ENCODE assay signal across 16 cellular contexts in genomic region chr6:43120101-43120730, GRCh38. TPM values are rescaled to one million over a fixed set of nuclear protein-coding genes. Genes with fewer than 3 reads are reported as not detected.
A peak's percentile ranks its signal among the peaks of the same experiment; 100 is the strongest.
DNase-seq lines count a peak whose midpoint lies in the region; ATAC-seq, FAIRE-seq and TF ChIP-seq lines count a peak whose summit lies in the region.
"Had no signal": no experiment of that assay in that cellular context is flagged by ENCODE, and none has a peak within 500 bp of the region (broad histone marks: within the 10 kb centered on the region; RNA-seq: fewer than 3 reads in every experiment).

No MANE protein-coding gene starts in this region.

- H3K27ac ChIP-seq in ascending aorta = peak overlapping the region; percentile 70 to 71
- no peak overlapping the region for H3K27ac ChIP-seq in kidney (ENCODE audit: low read depth in 2 of 2, low read length in 2 of 2)
- no peak overlapping the region for H3K27ac ChIP-seq in spleen

- peaks cover 2 to 18% of the 10 kb centered on the region in 2 donors for H3K4me1 ChIP-seq in ascending aorta
- peaks cover 0 to 14% of the 10 kb centered on the region in 2 donors for H3K4me1 ChIP-seq in kidney (ENCODE audit: control insufficient read depth in 1 of 2, insufficient read depth in 1 of 2, low read depth in 1 of 2, low read length in 2 of 2)
- peaks cover 0 to 23% (median 5%) of the 10 kb centered on the region in 6 donors for H3K4me1 ChIP-seq in spleen

- peaks cover 0 to 4% (median 3%) of the 10 kb centered on the region in 3 donors for H3K27me3 Mint-ChIP-seq in CD14-positive monocyte (ENCODE audit: low read depth in 3 of 3)
- H3K27me3 Mint-ChIP-seq: activated naive CD8-positive, alpha-beta T cell; progenitor cell of endocrine pancreas had no signal

- no peaks in the 10 kb centered on the region for H3K36me3 Mint-ChIP-seq in CD14-positive monocyte
- H3K36me3 Mint-ChIP-seq: activated naive CD8-positive, alpha-beta T cell had no signal

- intact Hi-C loops in ascending aorta (cut with DNase I) = loop anchor here (2.0 to 5.0 kb wide), 2 partner anchors 67 to 108 kb away; partner anchors contain the start of genes CUL7, KLHDC3 and MEA1
- intact Hi-C loops in kidney (cut with DNase I) = no loop called here
- intact Hi-C loops in spleen (cut with DNase I; ENCODE audit: low total_unique reads) = no loop called here
- intact Hi-C loops in CD14-positive monocyte (cut with micrococcal nuclease) = no loop called here

- TF ChIP-seq POLR2A in spleen (IDR thresholded peaks at IDR 0.05) = no peak

- ATAC-seq in GM19467 (IDR thresholded peaks at IDR 0.05; ENCODE audit: unreplicated experiment) = no peak

- TF ChIP-seq CTCF in ascending aorta (IDR thresholded peaks at IDR 0.05) (no peak), kidney (IDR thresholded peaks at IDR 0.05; ENCODE audit: borderline replicate concordance, extremely low read depth, insufficient read depth) (no peak), spleen (IDR thresholded peaks at IDR 0.05 in 8 of 11, conservative IDR thresholded peaks at IDR 0.05 in 3 of 11) (no peak), CD14-positive monocyte (IDR thresholded peaks at IDR 0.05) (no peak)

- peaks cover 22% of the 10 kb centered on the region for H3K4me1 Mint-ChIP-seq in CD14-positive monocyte

- FAIRE-seq in kidney (lab: Jason Lieb, UNC) = no peak
- FAIRE-seq: bronchial epithelial cell, GM12892, urothelium cell line had no signal

- H3K9me3 ChIP-seq in ascending aorta (no peaks in the 10 kb centered on the region), kidney (ENCODE audit: control insufficient read depth in 1 of 2, low read length in 2 of 2) (no peaks in the 10 kb centered on the region), spleen (no peaks in the 10 kb centered on the region)

- no peaks in the 10 kb centered on the region for H3K36me3 ChIP-seq in H7 (replicated peaks; ENCODE audit: control insufficient read depth, insufficient read depth, low read length)
- H3K36me3 ChIP-seq in ascending aorta = no peaks in the 10 kb centered on the region
- H3K36me3 ChIP-seq in kidney (ENCODE audit: control insufficient read depth in 1 of 2, insufficient read depth in 2 of 2, low read length in 2 of 2) = no peaks in the 10 kb centered on the region
- no peaks in the 10 kb centered on the region for H3K36me3 ChIP-seq in spleen

- H3K4me3 ChIP-seq in H7 (ENCODE audit: insufficient read depth, low read depth, low read length) (no peak overlapping the region), ascending aorta (no peak overlapping the region), kidney (ENCODE audit: low read length in 2 of 2) (no peak overlapping the region), spleen (no peak overlapping the region)

- H3K27me3 ChIP-seq in H7 (ENCODE audit: control insufficient read depth, insufficient read depth, low read length) (no peaks in the 10 kb centered on the region), ascending aorta (no peaks in the 10 kb centered on the region), spleen (replicated peaks in 1 of 7) (no peaks in the 10 kb centered on the region)

- no peak overlapping the region for H3K9ac ChIP-seq in kidney (ENCODE audit: low read length in 2 of 2)

- H3K4me3 Mint-ChIP-seq in CD14-positive monocyte = no peak overlapping the region
- H3K4me3 Mint-ChIP-seq: activated naive CD8-positive, alpha-beta T cell had no signal

- 88 to 95% (median 91%) methylated on average over 9 of the region's 9 CpGs for WGBS in spleen, 5 donors

- H3K9me3 Mint-ChIP-seq in CD14-positive monocyte = no peaks in the 10 kb centered on the region

- peak; percentile 20 for DNase-seq in H7
- DNase-seq in ascending aorta (ENCODE audit: low spot score in 2 of 2) = no peak
- peak; percentile 27 for DNase-seq in kidney
- DNase-seq in spleen = peak; percentile 32
- no peak for DNase-seq in CD14-positive monocyte (ENCODE audit: low spot score)
- no peak for DNase-seq in epidermal melanocyte (ENCODE audit: insufficient read length, low spot score)
- no peak for DNase-seq in central memory CD4-positive, alpha-beta T cell
- DNase-seq: activated T-cell treated with anti-CD3 and anti-CD28 coated beads, Interleukin-2, amount 50 U/mL, for 1 hour; hippocampal formation; stimulated activated naive CD4-positive, alpha-beta T cell had no signal

- no peak overlapping the region for H3K27ac Mint-ChIP-seq in CD14-positive monocyte
- H3K27ac Mint-ChIP-seq: activated naive CD8-positive, alpha-beta T cell had no signal

RNA-seq across cellular contexts. Expression of gene PTK7, which starts 44.1 kb away (rescaled TPM):
- total RNA-seq in H7 (2014; rRNA removed; shearing (Covaris generic)) = 143 and 163 TPM in 2 replicates
- total RNA-seq in ascending aorta (34.9 TPM), kidney (55.2 TPM), spleen (10 to 100 TPM; 20.4 to 66.4 (median 35.1) TPM)
- polyA plus RNA-seq in kidney (ENCODE audit: insufficient read depth, low read depth, low replicate concordance) (26.0 TPM), spleen (10 to 100 TPM in 1 of 3 donors, 1 to 10 TPM in 2; 6.0 to 13.0 (median 8.7) TPM), CD14-positive monocyte (not detected)

RNA-seq across cellular contexts. Expression of gene SRF, which starts 50.9 kb away (rescaled TPM):
- total RNA-seq in H7 (2014; rRNA removed; shearing (Covaris generic)) = 48.3 and 52.2 TPM in 2 replicates
- total RNA-seq in ascending aorta = 71.2 TPM
- 30.6 TPM for total RNA-seq in kidney
- 13.8 TPM for polyA plus RNA-seq in kidney (ENCODE audit: insufficient read depth, low read depth, low replicate concordance)
- total RNA-seq in spleen = 10 to 100 TPM; 23.5 to 45.6 (median 29.6) TPM
- polyA plus RNA-seq in spleen = 10 to 100 TPM; 11.6 to 25.3 (median 14.3) TPM
- polyA plus RNA-seq in CD14-positive monocyte = 1 to 10 TPM; 3.6 to 3.8 TPM

Comparison
In these comparisons a context has a peak if more than half of its experiments do, and no peak if none do; other contexts are left out.
1. DNase-seq: peak in H7 (single experiment), kidney (single experiment) and spleen (single experiment); none in ascending aorta (0 of 2), CD14-positive monocyte (single experiment), epidermal melanocyte (single experiment) and central memory CD4-positive, alpha-beta T cell (single experiment).
2. H3K27ac ChIP-seq: peak in ascending aorta (2 of 2); none in kidney (0 of 2) and spleen (0 of 8).